In genomic region chr3:127040216-127040615, GRCh38 we compare ENCODE assay signal across 15 cellular contexts. TPM values are rescaled to one million over a fixed set of nuclear protein-coding genes. Genes with fewer than 3 reads are reported as not detected.
A peak's percentile ranks its signal among the peaks of the same experiment; 100 is the strongest.
DNase-seq lines count a peak whose midpoint lies in the region; ATAC-seq and TF ChIP-seq lines count a peak whose summit lies in the region.
"Had no signal": no experiment of that assay in that cellular context is flagged by ENCODE, and none has a peak within 500 bp of the region (broad histone marks: within the 10 kb centered on the region; RNA-seq: fewer than 3 reads in every experiment).

No MANE protein-coding gene starts in this region.

- POLR2A ChIA-PET in PC-9 (lab: Charles Lee; ENCODE audit: unreplicated experiment) = no interaction called here
- POLR2A ChIA-PET in activated CD8-positive, alpha-beta T cell treated with anti-CD3 and anti-CD28 coated beads, Interleukin-2, amount 10 ng/mL, durations not matched to agents 7 days and 5 days (lab: Charles Lee) = no interaction called here

- no peaks in the 10 kb centered on the region for H3K9me3 ChIP-seq in PC-9 (ENCODE audit: insufficient read depth, low read depth)
- H3K9me3 ChIP-seq: Caco-2 had no signal

- no peak overlapping the region for H2AFZ ChIP-seq in PC-9
- H2AFZ ChIP-seq: GM23248 had no signal

- no peak for ATAC-seq in GM18873 (IDR thresholded peaks at IDR 0.05; ENCODE audit: low FRiP score, unreplicated experiment)
- no peak for ATAC-seq in activated CD8-positive, alpha-beta T cell treated with anti-CD3 and anti-CD28 coated beads, Interleukin-2, amount 10 ng/mL, durations not matched to agents 7 days and 5 days

- H3K4me1 Mint-ChIP-seq in CD14-positive monocyte (no peaks in the 10 kb centered on the region), neural crest cell (peaks cover 29% of the 10 kb centered on the region)
- H3K4me1 Mint-ChIP-seq in activated CD8-positive, alpha-beta T cell treated with anti-CD3 and anti-CD28 coated beads, Interleukin-2, amount 10 ng/mL, durations not matched to agents 7 days and 5 days (ENCODE audit: low read depth) = no peaks in the 10 kb centered on the region
- H3K4me1 Mint-ChIP-seq: CD8-positive, alpha-beta memory T cell had no signal

- no peaks in the 10 kb centered on the region for H3K79me2 ChIP-seq in PC-9 (ENCODE audit: low read depth)

- H3K4me2 ChIP-seq in PC-9 = no peak overlapping the region

- CTCF ChIA-PET in PC-9 (lab: Charles Lee) = no interaction called here
- CTCF ChIA-PET in activated CD8-positive, alpha-beta T cell treated with anti-CD3 and anti-CD28 coated beads, Interleukin-2, amount 10 ng/mL, durations not matched to agents 7 days and 5 days (lab: Charles Lee) = no interaction called here

- H3K4me3 Mint-ChIP-seq in CD14-positive monocyte = no peak overlapping the region
- peak overlapping the region; percentile 11 for H3K4me3 Mint-ChIP-seq in neural crest cell
- H3K4me3 Mint-ChIP-seq in activated CD8-positive, alpha-beta T cell treated with anti-CD3 and anti-CD28 coated beads, Interleukin-2, amount 10 ng/mL, durations not matched to agents 7 days and 5 days = no peak overlapping the region
- H3K4me3 Mint-ChIP-seq: CD8-positive, alpha-beta memory T cell had no signal

- no peaks in the 10 kb centered on the region for H3K9me3 Mint-ChIP-seq in CD14-positive monocyte
- H3K9me3 Mint-ChIP-seq in neural crest cell = no peaks in the 10 kb centered on the region
- H3K9me3 Mint-ChIP-seq in activated CD8-positive, alpha-beta T cell treated with anti-CD3 and anti-CD28 coated beads, Interleukin-2, amount 10 ng/mL, durations not matched to agents 7 days and 5 days (ENCODE audit: insufficient read depth) = no peaks in the 10 kb centered on the region
- H3K9me3 Mint-ChIP-seq: CD8-positive, alpha-beta memory T cell had no signal

- no peaks in the 10 kb centered on the region for H4K20me1 ChIP-seq in PC-9 (ENCODE audit: insufficient read depth)

- no peak overlapping the region for H3K27ac Mint-ChIP-seq in CD14-positive monocyte
- H3K27ac Mint-ChIP-seq in neural crest cell (ENCODE audit: unreplicated experiment) = no peak overlapping the region
- H3K27ac Mint-ChIP-seq in activated CD8-positive, alpha-beta T cell treated with anti-CD3 and anti-CD28 coated beads, Interleukin-2, amount 10 ng/mL, durations not matched to agents 7 days and 5 days = no peak overlapping the region
- H3K27ac Mint-ChIP-seq: CD8-positive, alpha-beta memory T cell had no signal

- peaks cover 37% of the 10 kb centered on the region for H3K4me1 ChIP-seq in PC-9 (replicated peaks; ENCODE audit: insufficient read depth)
- H3K4me1 ChIP-seq: Caco-2 had no signal

- H3F3A ChIP-seq in PC-9 (ENCODE audit: insufficient read depth, low read depth) = peaks cover 15% of the 10 kb centered on the region; the same call in 1 of the 2 replicates

- no peak for TF ChIP-seq CTCF in CD14-positive monocyte (IDR thresholded peaks at IDR 0.05)
- no peak for TF ChIP-seq CTCF in PC-9 (conservative IDR thresholded peaks at IDR 0.05)
- TF ChIP-seq CTCF in neural crest cell (conservative IDR thresholded peaks at IDR 0.05) = no peak

- H3K36me3 Mint-ChIP-seq in CD14-positive monocyte (no peaks in the 10 kb centered on the region), neural crest cell (ENCODE audit: low read depth) (no peaks in the 10 kb centered on the region)
- H3K36me3 Mint-ChIP-seq in activated CD8-positive, alpha-beta T cell treated with anti-CD3 and anti-CD28 coated beads, Interleukin-2, amount 10 ng/mL, durations not matched to agents 7 days and 5 days (ENCODE audit: low read depth) = no peaks in the 10 kb centered on the region
- H3K36me3 Mint-ChIP-seq: CD8-positive, alpha-beta memory T cell had no signal

- H3K27me3 Mint-ChIP-seq in CD14-positive monocyte (ENCODE audit: low read depth in 3 of 3) = peaks cover 4 to 6% (median 5%) of the 10 kb centered on the region in 3 donors
- no peaks in the 10 kb centered on the region for H3K27me3 Mint-ChIP-seq in neural crest cell (ENCODE audit: low read depth)
- no peaks in the 10 kb centered on the region for H3K27me3 Mint-ChIP-seq in activated CD8-positive, alpha-beta T cell treated with anti-CD3 and anti-CD28 coated beads, Interleukin-2, amount 10 ng/mL, durations not matched to agents 7 days and 5 days (ENCODE audit: low read depth)

- no peak overlapping the region for H3K27ac ChIP-seq in PC-9
- H3K27ac ChIP-seq: 22Rv1, GM23248, HL-60 had no signal

- H3K9me2 ChIP-seq in PC-9 (ENCODE audit: insufficient read depth) = no peaks in the 10 kb centered on the region

- BruUV-seq in PC-9 (replicated peaks; lab: Mats Ljungman, UMichigan) = TSS peak; percentile 3

- no peak overlapping the region for H3K4me3 ChIP-seq in PC-9
- H3K4me3 ChIP-seq: GM23248 had no signal

- no peaks in the 10 kb centered on the region for H3K27me3 ChIP-seq in PC-9 (ENCODE audit: insufficient read depth, low read depth)

- peak; percentile 48 for DNase-seq in activated effector memory CD4-positive, alpha-beta T cell treated with anti-CD3 and anti-CD28 coated beads, Interleukin-2, amount 50 U/mL, for 16 hours
- no peak for DNase-seq in activated effector memory CD4-positive, alpha-beta T cell treated with Interleukin-2 at 50 U/mL for 16 hours
- DNase-seq in CD14-positive monocyte (ENCODE audit: low spot score) (peak; percentile 36), PC-9 (no peak), neural crest cell (ENCODE audit: low read depth, low spot score) (no peak), DMS 273 (lab: John Stamatoyannopoulos, UW; ENCODE audit: unreplicated experiment) (no peak)
- no peak for DNase-seq in activated CD8-positive, alpha-beta T cell treated with anti-CD3 and anti-CD28 coated beads, Interleukin-2, amount 10 ng/mL, durations not matched to agents 7 days and 5 days
- DNase-seq: Caco-2, DMS53, GF-D8, GM23248 had no signal

- no peaks in the 10 kb centered on the region for H3K36me3 ChIP-seq in PC-9 (ENCODE audit: low read depth)

- intact Hi-C loops in CD14-positive monocyte (cut with micrococcal nuclease) (no loop called here), PC-9 (cut with micrococcal nuclease; ENCODE audit: unreplicated experiment) (loop anchor here (5.0 kb wide), 1 partner anchor 47 kb away; no protein-coding TSS in a partner anchor)

RNA-seq across cellular contexts. Expression of gene PLXNA1, which starts 57.3 kb away (rescaled TPM):
- polyA plus RNA-seq in CD14-positive monocyte = not detected
- total RNA-seq in PC-9 (2021) (83.1 and 88.2 TPM in 2 replicates), neural crest cell (90.4 and 94.0 TPM in 2 replicates)
- total RNA-seq in activated CD8-positive, alpha-beta T cell treated with anti-CD3 and anti-CD28 coated beads, Interleukin-2, amount 10 ng/mL, durations not matched to agents 7 days and 5 days = 1 to 10 TPM; 2.4 to 2.7 TPM

Comparison
In these comparisons a context has a peak if more than half of its experiments do, and no peak if none do; other contexts are left out.
1. DNase-seq: peak in activated effector memory CD4-positive, alpha-beta T cell treated with anti-CD3 and anti-CD28 coated beads, Interleukin-2, amount 50 U/mL, for 16 hours (single experiment) and CD14-positive monocyte (single experiment); none in activated effector memory CD4-positive, alpha-beta T cell treated with Interleukin-2 at 50 U/mL for 16 hours (single experiment), PC-9 (0 of 2), neural crest cell (single experiment), DMS 273 (single experiment) and activated CD8-positive, alpha-beta T cell treated with anti-CD3 and anti-CD28 coated beads, Interleukin-2, amount 10 ng/mL, durations not matched to agents 7 days and 5 days (single experiment).
2. RNA of gene PLXNA1, which starts 57.3 kb away (total RNA-seq): 90.4 to 94.0 TPM in neural crest cell and 83.1 to 88.2 TPM in PC-9; 2.4 to 2.7 TPM in activated CD8-positive, alpha-beta T cell treated with anti-CD3 and anti-CD28 coated beads, Interleukin-2, amount 10 ng/mL, durations not matched to agents 7 days and 5 days; every median in the first group is over 10 times any median in the second.